Comparison of ENCODE assay signal across 23 cellular contexts in genomic region chr1:246274191-246274590, GRCh38.
"Had no signal": no experiment of that assay in that cellular context is flagged by ENCODE, and none has a peak within 500 bp of the region (broad histone marks: within the 10 kb centered on the region; RNA-seq: fewer than 3 reads in every experiment).

No MANE protein-coding gene starts in this region.

- H3K9me3 ChIP-seq: esophagus muscularis mucosa, gastrocnemius medialis, heart left ventricle, mucosa of descending colon, neutrophil, prostate gland, right atrium auricular region, spleen, testis, tibial artery had no signal

- H3K9ac ChIP-seq: parathyroid adenoma had no signal

- DNase-seq: cerebellar nuclear complex; cortex of kidney; effector memory CD8-positive, alpha-beta T cell; gastrocnemius medialis; heart left ventricle; immature natural killer cell; mucosa of descending colon; naive B cell; spleen; stimulated activated CD4-positive, alpha-beta T cell treated with anti-CD3 and anti-CD28 coated beads, Interleukin-4, amount 100 ng/mL, for 4 hours; stimulated activated naive CD8-positive, alpha-beta T cell treated with anti-CD3 and anti-CD28 coated beads, Interleukin-15, Interleukin-2, amounts not matched to agents 100 U/mL and 50 U/mL, for 24 hours; testis; tibial artery had no signal

- H3K4me3 ChIP-seq: esophagus muscularis mucosa, gastrocnemius medialis, heart left ventricle, lung, mucosa of descending colon, prostate gland, right atrium auricular region, spleen, testis, tibial artery had no signal

- H3K27ac ChIP-seq: esophagus muscularis mucosa, gastrocnemius medialis, neutrophil, parathyroid adenoma, prostate gland, right atrium auricular region, spleen, testis, tibial artery had no signal

- H3K27me3 ChIP-seq: esophagus muscularis mucosa, gastrocnemius medialis, heart left ventricle, neutrophil, right atrium auricular region, spleen, testis, tibial artery had no signal

- H3K36me3 ChIP-seq: esophagus muscularis mucosa, gastrocnemius medialis, heart left ventricle, neutrophil, prostate gland, right atrium auricular region, tibial artery had no signal

- FAIRE-seq: keratinocyte had no signal

- H3K79me2 ChIP-seq: parathyroid adenoma had no signal

- H2AFZ ChIP-seq: parathyroid adenoma had no signal

- H3K4me1 ChIP-seq: esophagus muscularis mucosa, gastrocnemius medialis, heart left ventricle, parathyroid adenoma, prostate gland, right atrium auricular region, spleen, testis, tibial artery had no signal

- ATAC-seq: effector memory CD8-positive, alpha-beta T cell; gastrocnemius medialis; heart left ventricle; mucosa of descending colon; natural killer cell treated with Interleukin-12 subunit alpha and Interleukin-12 subunit beta and Interleukin-15 and Interleukin-18, amount 100 ng/mL, for 72 hours; sciatic nerve; stimulated activated memory B cell treated with anti-CD40 and anti-IgM and Interleukin-4, amounts not matched to agents 10 μg/mL and 1 μg/mL and 100 μg/mL, for 72 hours; stimulated activated naive CD8-positive, alpha-beta T cell treated with anti-CD3 and anti-CD28 coated beads, Interleukin-15, Interleukin-2, amounts not matched to agents 100 U/mL and 50 U/mL, for 24 hours had no signal
